Comparison of ENCODE assay signal across 8 cellular contexts in genomic region chr17:28662527-28662829, GRCh38. TPM values are rescaled to one million over a fixed set of nuclear protein-coding genes. Genes with fewer than 3 reads are reported as not detected.
DNase-seq lines count a peak whose midpoint lies in the region; ATAC-seq and TF ChIP-seq lines count a peak whose summit lies in the region.

No MANE protein-coding gene starts in this region.

- DNase-seq in HEK293T (ENCODE audit: extremely low spot score) (peak; percentile 17), body of pancreas (no peak), NCI-H2081 (lab: John Stamatoyannopoulos, UW) (no peak)

- TF ChIP-seq CTCF in 22Rv1 (IDR thresholded peaks at IDR 0.05): no peak
- no peak for TF ChIP-seq CTCF in body of pancreas (IDR thresholded peaks at IDR 0.05)

- H3K27me3 ChIP-seq in body of pancreas (no peaks in the 10 kb centered on the region), mononuclear cell (ENCODE audit: insufficient read depth, low read length) (no peaks in the 10 kb centered on the region)

- peaks cover 2 to 8% of the 10 kb centered on the region in 2 donors for H3K36me3 ChIP-seq in body of pancreas (replicated peaks in 1 of 2; ENCODE audit: insufficient read depth in 1 of 2, low read depth in 2 of 2)

- H3K4me1 ChIP-seq in body of pancreas (peaks cover 33% of the 10 kb centered on the region), mononuclear cell (ENCODE audit: insufficient read depth, low read length) (peaks cover 36% of the 10 kb centered on the region)

- H3K27ac ChIP-seq in 22Rv1 (peak overlapping the region; percentile 91), body of pancreas (peak overlapping the region; percentile 87 to 96 (median 92))

- peak overlapping the region; percentile 37 to 45 for H3K4me3 ChIP-seq in body of pancreas
- H3K4me3 ChIP-seq in mononuclear cell (ENCODE audit: low read length): peak overlapping the region; percentile 85

- TF ChIP-seq POLR2A in body of pancreas (IDR thresholded peaks at IDR 0.05): no peak

- ATAC-seq in body of pancreas (no peak), GM18909 (IDR thresholded peaks at IDR 0.05; ENCODE audit: poor library complexity, unreplicated experiment) (no peak), HG03469 (IDR thresholded peaks at IDR 0.05; ENCODE audit: unreplicated experiment) (no peak), HG03354 (IDR thresholded peaks at IDR 0.05; ENCODE audit: poor library complexity, severe bottlenecking, unreplicated experiment) (no peak)

- H3K9me3 ChIP-seq in body of pancreas (no peaks in the 10 kb centered on the region), mononuclear cell (ENCODE audit: low read depth, low read length) (no peaks in the 10 kb centered on the region)

- POLR2A ChIA-PET in HEK293T (lab: Yijun Ruan, JAX): interaction anchor here (1.0 to 4.1 kb wide), 12 partner anchors 9 to 64 kb away, joined by 3 to 94 read pairs (median 7); partner anchors contain the start of genes BLTP2, NEK8, PROCA1 and RPL23A

- 0 to 1% methylated on average over 10 of the region's 10 CpGs for WGBS in body of pancreas, 2 donors

- CTCF ChIA-PET in HEK293T (lab: Yijun Ruan, JAX): interaction anchor here (0.6 to 1.9 kb wide), 3 partner anchors 16 to 386 kb away, joined by 3 to 8 read pairs (median 3); no protein-coding TSS in a partner anchor

- intact Hi-C loops in body of pancreas (cut with DNase I): loop anchor here (5.0 kb wide), 1 partner anchor 50 kb away; the partner anchor contains the start of gene PROCA1

TF ChIP-seq in HEK293T, 16 proteins besides CTCF, POLR2A, EP300 and RAD21:
- no peak for TF ChIP-seq L3MBTL2 (conservative IDR thresholded peaks at IDR 0.05)
- no peak for TF ChIP-seq ELF4 (IDR thresholded peaks at IDR 0.05)
- no peak for TF ChIP-seq ARNT (IDR thresholded peaks at IDR 0.05)
- TF ChIP-seq ZNF384 (IDR thresholded peaks at IDR 0.05): no peak
- no peak for TF ChIP-seq NFRKB (IDR thresholded peaks at IDR 0.05)
- no peak for TF ChIP-seq SP1 (IDR thresholded peaks at IDR 0.05)
- TF ChIP-seq HDGF (IDR thresholded peaks at IDR 0.05; ENCODE audit: borderline replicate concordance): no peak
- no peak for TF ChIP-seq LEF1 (IDR thresholded peaks at IDR 0.05; ENCODE audit: borderline replicate concordance)
- no peak for TF ChIP-seq TARDBP (IDR thresholded peaks at IDR 0.05)
- no peak for TF ChIP-seq FOXM1 (IDR thresholded peaks at IDR 0.05; ENCODE audit: borderline replicate concordance)
- no peak for TF ChIP-seq SUZ12 (IDR thresholded peaks at IDR 0.05)
- TF ChIP-seq FOXA1 (IDR thresholded peaks at IDR 0.05): no peak
- no peak for TF ChIP-seq FOXK2 (IDR thresholded peaks at IDR 0.05)
- no peak for TF ChIP-seq CTBP1 (IDR thresholded peaks at IDR 0.05; ENCODE audit: borderline replicate concordance)

RNA-seq across cellular contexts. Expression of gene SUPT6H, which starts 0.5 kb away (rescaled TPM):
- total RNA-seq in body of pancreas: 10 to 100 TPM; 26.5 to 37.2 TPM
- 80.9 TPM for total RNA-seq in mononuclear cell

RNA-seq across cellular contexts. Expression of gene SDF2, which starts 0.8 kb away (rescaled TPM):
- 10 to 100 TPM; 13.8 to 22.8 TPM for total RNA-seq in body of pancreas
- 31.3 TPM for total RNA-seq in mononuclear cell

RNA-seq across cellular contexts. Expression of gene BLTP2, which starts 17.5 kb away (rescaled TPM):
- total RNA-seq in body of pancreas (10 to 100 TPM; 70.8 to 87.3 TPM), mononuclear cell (85.2 TPM)

RNA-seq across cellular contexts. Expression of gene RSKR, which starts 48.5 kb away (rescaled TPM):
- 10 to 100 TPM in 1 of 2 donors, 1 to 10 TPM in 1; 2.6 to 14.8 TPM for total RNA-seq in body of pancreas
- total RNA-seq in mononuclear cell: 4.9 TPM

RNA-seq across cellular contexts. Expression of gene PROCA1, which starts 49.2 kb away (rescaled TPM):
- total RNA-seq in body of pancreas: not detected
- total RNA-seq in mononuclear cell: 0.94 TPM
